ENCODE assay signal across 29 cellular contexts in the genomic region with DNA sequence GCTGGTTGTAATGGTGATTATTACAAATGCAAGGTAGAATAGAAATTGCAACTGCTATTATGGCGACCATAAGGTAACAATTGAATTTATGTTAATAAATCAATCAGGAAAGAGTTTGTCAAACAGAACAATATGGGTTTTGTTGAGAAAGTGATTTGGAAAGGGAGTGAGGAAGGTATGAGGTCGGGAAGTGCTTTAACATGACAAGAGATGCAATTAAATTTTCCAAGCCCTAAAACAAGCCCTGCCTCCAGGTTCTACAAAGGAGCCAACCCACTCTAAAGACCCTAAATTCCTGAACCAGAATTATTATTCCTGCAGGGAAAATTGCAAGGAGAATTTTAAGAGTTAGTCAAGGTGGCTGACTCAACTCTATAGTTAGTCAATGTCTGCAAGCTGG.
"Had no signal": no experiment of that assay in that cellular context is flagged by ENCODE, and none has a peak within 500 bp of the region (broad histone marks: within the 10 kb centered on the region; RNA-seq: fewer than 3 reads in every experiment).

No MANE protein-coding gene starts in this region.

- H3K9me3 Mint-ChIP-seq: memory B cell had no signal

- H3K27me3 Mint-ChIP-seq: dendritic cell treated with granulocyte-macrophage colony-stimulating factor and Interleukin-4, amounts not matched to agents 40 ng/mL and 50 ng/mL, for 4 days; memory B cell had no signal

- H3K27me3 ChIP-seq: colonic mucosa, esophagus squamous epithelium, heart right ventricle, ovary, sigmoid colon, testis, tibial artery had no signal

- H3K4me3 Mint-ChIP-seq: dendritic cell treated with granulocyte-macrophage colony-stimulating factor and Interleukin-4, amounts not matched to agents 40 ng/mL and 50 ng/mL, for 4 days; memory B cell; natural killer cell; stimulated activated effector memory CD8-positive, alpha-beta T cell treated with anti-CD3 and anti-CD28 coated beads, Interleukin-12 subunit alpha, Interleukin-12 subunit beta, amount 100 ng/mL, for 72 hours; type B pancreatic cell had no signal

- FAIRE-seq: endothelial cell of umbilical vein, kidney had no signal

- H3K27ac ChIP-seq: colonic mucosa, esophagus squamous epithelium, heart right ventricle, ovary, psoas muscle, sigmoid colon, testis, tibial artery had no signal

- DNase-seq: colonic mucosa; effector memory CD4-positive, alpha-beta T cell; erythroblast; esophagus squamous epithelium; foreskin melanocyte; glutamatergic neuron; heart right ventricle; hippocampal formation; kidney; natural killer cell; occipital lobe; ovary; posterior cingulate gyrus; psoas muscle; right cardiac atrium; sigmoid colon; stimulated activated CD4-positive, alpha-beta T cell treated with anti-CD3 and anti-CD28 coated beads, Interleukin-2, amount 100 ng/mL, for 24 hours; stimulated activated CD4-positive, alpha-beta T cell treated with anti-CD3 and anti-CD28 coated beads, Interleukin-4, amount 100 ng/mL, for 24 hours; stimulated activated naive CD8-positive, alpha-beta T cell treated with anti-CD3 and anti-CD28 coated beads, Interleukin-15, Interleukin-2, amounts not matched to agents 100 U/mL and 50 U/mL, for 24 hours; substantia nigra; testis; tibial artery had no signal

- H3K4me1 ChIP-seq: colonic mucosa, esophagus squamous epithelium, heart right ventricle, psoas muscle, sigmoid colon, testis, tibial artery had no signal

- H3K4me1 Mint-ChIP-seq: memory B cell; natural killer cell; stimulated activated effector memory CD8-positive, alpha-beta T cell treated with anti-CD3 and anti-CD28 coated beads, Interleukin-12 subunit alpha, Interleukin-12 subunit beta, amount 100 ng/mL, for 72 hours had no signal

- ATAC-seq: heart right ventricle; left lobe of liver; natural killer cell; psoas muscle; right cardiac atrium; stimulated activated effector memory CD8-positive, alpha-beta T cell treated with anti-CD3 and anti-CD28 coated beads, Interleukin-12 subunit alpha, Interleukin-12 subunit beta, amount 100 ng/mL, for 72 hours; stimulated activated naive CD8-positive, alpha-beta T cell treated with anti-CD3 and anti-CD28 coated beads, Interleukin-15, Interleukin-2, amounts not matched to agents 100 U/mL and 50 U/mL, for 24 hours had no signal

- H3K4me3 ChIP-seq: colonic mucosa, esophagus squamous epithelium, heart right ventricle, lung, ovary, psoas muscle, sigmoid colon, testis, tibial artery had no signal

- H3K36me3 Mint-ChIP-seq: memory B cell; natural killer cell; stimulated activated effector memory CD8-positive, alpha-beta T cell treated with anti-CD3 and anti-CD28 coated beads, Interleukin-12 subunit alpha, Interleukin-12 subunit beta, amount 100 ng/mL, for 72 hours; type B pancreatic cell had no signal

- H3K9me3 ChIP-seq: colonic mucosa, esophagus squamous epithelium, heart right ventricle, ovary, psoas muscle, sigmoid colon, testis, tibial artery had no signal

- H3K36me3 ChIP-seq: colonic mucosa, esophagus squamous epithelium, heart right ventricle, ovary, sigmoid colon, tibial artery had no signal

- H3K27ac Mint-ChIP-seq: dendritic cell treated with granulocyte-macrophage colony-stimulating factor and Interleukin-4, amounts not matched to agents 40 ng/mL and 50 ng/mL, for 4 days; memory B cell; natural killer cell; stimulated activated effector memory CD8-positive, alpha-beta T cell treated with anti-CD3 and anti-CD28 coated beads, Interleukin-12 subunit alpha, Interleukin-12 subunit beta, amount 100 ng/mL, for 72 hours; type B pancreatic cell had no signal
